Comparison of ENCODE assay signal across 8 cellular contexts in the genomic region with DNA sequence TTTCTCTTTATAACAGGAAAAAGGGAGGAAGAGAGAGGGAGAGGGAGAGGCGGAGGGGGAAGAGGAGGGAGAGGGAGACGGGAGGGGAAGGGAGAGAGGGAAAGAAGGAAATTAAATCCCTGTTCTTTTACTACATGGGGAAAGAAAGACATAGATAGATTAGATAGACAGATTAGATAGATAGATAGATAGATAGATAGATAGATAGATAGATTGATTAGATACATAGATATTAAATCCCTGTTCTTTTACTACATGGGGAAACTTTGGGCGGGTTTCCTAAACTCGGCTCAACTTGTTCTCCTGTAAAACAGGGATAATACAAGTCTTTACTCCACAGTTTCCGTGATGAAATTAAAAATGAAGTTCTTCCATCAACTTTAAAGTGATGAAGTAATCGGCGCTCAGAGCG. TPM values are rescaled to one million over a fixed set of nuclear protein-coding genes. Genes with fewer than 3 reads are reported as not detected.
DNase-seq lines count a peak whose midpoint lies in the region; ATAC-seq and TF ChIP-seq lines count a peak whose summit lies in the region.

No MANE protein-coding gene starts in this region.

- H3K4me1 Mint-ChIP-seq in IgD-negative memory B cell: peaks cover 17 to 26% (median 23%) of the 10 kb centered on the region in 3 donors

- peak overlapping the region in 1 of 3 donors; percentile 92 for H3K27ac Mint-ChIP-seq in IgD-negative memory B cell

- H3K79me2 ChIP-seq in ACC112 (ENCODE audit: control insufficient read depth, insufficient read depth, low read length, unreplicated experiment): peaks cover 57% of the 10 kb centered on the region

- H3K4me3 ChIP-seq in ACC112 (ENCODE audit: low read depth, low read length) (peak overlapping the region; percentile 91), choroid plexus epithelial cell (ENCODE audit: low read depth, low read length) (peak overlapping the region; percentile 93), muscle layer of colon (ENCODE audit: low read depth in 1 of 2, low read length in 2 of 2) (peak overlapping the region; percentile 84 to 99)

- H3K36me3 ChIP-seq in ACC112 (ENCODE audit: insufficient read depth, low read length): peaks cover 24% of the 10 kb centered on the region
- H3K36me3 ChIP-seq in muscle layer of colon (ENCODE audit: insufficient read depth, low read length): peaks cover 16% of the 10 kb centered on the region

- H3K27me3 ChIP-seq in ACC112 (ENCODE audit: insufficient read depth, low read length) (no peaks in the 10 kb centered on the region), muscle layer of colon (ENCODE audit: control insufficient read depth in 1 of 2, insufficient read depth in 2 of 2, low read length in 2 of 2) (no peaks in the 10 kb centered on the region)

- H3K9me3 ChIP-seq in muscle layer of colon (ENCODE audit: low read length): no peaks in the 10 kb centered on the region

- no peaks in the 10 kb centered on the region for H3K9me3 Mint-ChIP-seq in IgD-negative memory B cell

- H3K27ac ChIP-seq in ACC112 (ENCODE audit: low read depth, low read length): peak overlapping the region; percentile 67
- peak overlapping the region; percentile 66 for H3K27ac ChIP-seq in muscle layer of colon (ENCODE audit: low read depth, low read length)

- no peaks in the 10 kb centered on the region for H3K27me3 Mint-ChIP-seq in IgD-negative memory B cell

- H2AFZ ChIP-seq in ACC112 (ENCODE audit: low read length, unreplicated experiment): no peak overlapping the region

- H3K4me3 Mint-ChIP-seq in IgD-negative memory B cell: peak overlapping the region; percentile 94 to 99 (median 96)

- ATAC-seq in HG03039 (IDR thresholded peaks at IDR 0.05; ENCODE audit: unreplicated experiment): no peak
- ATAC-seq in HG03342 (IDR thresholded peaks at IDR 0.05; ENCODE audit: unreplicated experiment): no peak
- no peak for ATAC-seq in GM19452 (IDR thresholded peaks at IDR 0.05; ENCODE audit: unreplicated experiment)

- H3K4me1 ChIP-seq in ACC112 (ENCODE audit: control insufficient read depth, insufficient read depth, low read length, unreplicated experiment) (peaks cover 8% of the 10 kb centered on the region), muscle layer of colon (ENCODE audit: insufficient read depth, low read length) (peaks cover 5% of the 10 kb centered on the region)

- peaks cover under 1% of the 10 kb centered on the region for H3K36me3 Mint-ChIP-seq in IgD-negative memory B cell

- no peak for TF ChIP-seq CTCF in choroid plexus epithelial cell (conservative IDR thresholded peaks at IDR 0.05; ENCODE audit: low read depth, low read length)

- no peak for DNase-seq in choroid plexus epithelial cell (ENCODE audit: low read depth)
- no peak for DNase-seq in COLO829 (ENCODE audit: low spot score)

- H3K9ac ChIP-seq in muscle layer of colon (ENCODE audit: low read length): peak overlapping the region; percentile 38

RNA-seq across cellular contexts. Expression of a gene that starts 0.7 kb away (rescaled TPM):
- 30.1 TPM for polyA plus RNA-seq in IgD-negative memory B cell

RNA-seq across cellular contexts. Expression of a gene that starts 34.6 kb away (rescaled TPM):
- polyA plus RNA-seq in IgD-negative memory B cell: 14.3 TPM

RNA-seq across cellular contexts. Expression of a gene that starts 59.1 kb away (rescaled TPM):
- polyA plus RNA-seq in IgD-negative memory B cell: 91.8 TPM
